In the genomic region with DNA sequence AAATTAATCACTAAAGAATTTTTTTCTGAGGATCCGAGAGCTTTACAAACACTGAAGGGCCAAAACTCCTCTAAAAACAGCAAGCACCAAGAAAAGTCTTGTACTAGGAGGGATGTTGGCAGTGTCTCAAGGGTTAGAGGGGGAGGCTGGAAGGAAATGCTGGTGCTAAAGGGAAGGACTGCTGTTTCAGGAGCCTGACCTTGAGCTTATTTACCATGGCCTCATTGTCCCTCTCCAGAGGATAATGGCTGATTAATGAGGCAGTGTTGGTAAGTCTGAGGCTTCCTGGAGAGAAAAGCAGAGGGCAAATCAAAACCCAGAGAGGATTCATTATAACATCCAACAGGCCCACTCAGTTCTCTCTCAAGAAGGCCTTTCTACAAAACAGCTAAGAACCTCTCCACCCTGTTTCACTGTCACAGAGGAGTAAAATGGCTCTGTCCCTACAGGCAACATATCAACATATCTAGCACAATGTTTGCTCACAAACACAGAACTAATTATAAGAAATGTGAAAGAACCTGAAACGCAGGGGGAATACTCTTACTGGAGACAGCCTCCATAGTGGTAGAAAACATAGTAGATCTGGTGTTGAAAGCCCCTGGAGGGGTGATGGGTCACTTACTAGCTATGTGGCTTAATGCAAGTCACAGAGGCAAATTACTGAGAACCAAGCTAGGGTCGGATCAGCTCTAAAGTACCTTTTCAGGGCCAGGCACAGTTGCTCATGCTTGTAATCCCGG, we compare ENCODE assay signal across 16 cellular contexts. TPM values are rescaled to one million over a fixed set of nuclear protein-coding genes. Genes with fewer than 3 reads are reported as not detected.
DNase-seq lines count a peak whose midpoint lies in the region; TF ChIP-seq lines count a peak whose summit lies in the region.
"Had no signal": no experiment of that assay in that cellular context is flagged by ENCODE, and none has a peak within 500 bp of the region (broad histone marks: within the 10 kb centered on the region; RNA-seq: fewer than 3 reads in every experiment).

No MANE protein-coding gene starts in this region.

- peak overlapping the region in 54 of 59 donors; percentile 7 to 84 (median 62) for H3K27ac ChIP-seq in dorsolateral prefrontal cortex
- H3K27ac ChIP-seq in testis, result peak overlapping the region; percentile 74 to 77
- no peak overlapping the region for H3K27ac ChIP-seq in brain microvascular endothelial cell

- H3K27me3 Mint-ChIP-seq in activated T-cell treated with anti-CD3 and anti-CD28 coated beads, Interleukin-2, amount 50 U/mL, for 24 hours, result no peaks in the 10 kb centered on the region
- H3K27me3 Mint-ChIP-seq in mesothelial cell of epicardium (ENCODE audit: low read depth), result no peaks in the 10 kb centered on the region
- H3K27me3 Mint-ChIP-seq: activated naive CD8-positive, alpha-beta T cell; dendritic cell treated with granulocyte-macrophage colony-stimulating factor and Interleukin-4, amounts not matched to agents 40 ng/mL and 50 ng/mL, for 4 days had no signal

- peak overlapping the region; percentile 59 for H3K27ac Mint-ChIP-seq in activated T-cell treated with anti-CD3 and anti-CD28 coated beads, Interleukin-2, amount 50 U/mL, for 24 hours
- H3K27ac Mint-ChIP-seq in mesothelial cell of epicardium, result peak overlapping the region; percentile 88
- H3K27ac Mint-ChIP-seq: activated CD8-positive, alpha-beta T cell treated with anti-CD3 and anti-CD28 coated beads, Interleukin-2, amount 10 ng/mL, durations not matched to agents 7 days and 5 days; activated naive CD8-positive, alpha-beta T cell; dendritic cell treated with granulocyte-macrophage colony-stimulating factor and Interleukin-4, amounts not matched to agents 40 ng/mL and 50 ng/mL, for 4 days had no signal

- H3K9me3 Mint-ChIP-seq in activated T-cell treated with anti-CD3 and anti-CD28 coated beads, Interleukin-2, amount 50 U/mL, for 24 hours, result no peaks in the 10 kb centered on the region
- no peaks in the 10 kb centered on the region for H3K9me3 Mint-ChIP-seq in mesothelial cell of epicardium
- H3K9me3 Mint-ChIP-seq: dendritic cell treated with granulocyte-macrophage colony-stimulating factor and Interleukin-4, amounts not matched to agents 40 ng/mL and 50 ng/mL, for 4 days had no signal

- peaks cover 56% of the 10 kb centered on the region for H3K36me3 Mint-ChIP-seq in activated T-cell treated with anti-CD3 and anti-CD28 coated beads, Interleukin-2, amount 50 U/mL, for 24 hours (ENCODE audit: low read depth)
- peaks cover 2% of the 10 kb centered on the region for H3K36me3 Mint-ChIP-seq in mesothelial cell of epicardium
- H3K36me3 Mint-ChIP-seq: activated naive CD8-positive, alpha-beta T cell had no signal

- H3K36me3 ChIP-seq in testis (ENCODE audit: low read depth, missing control alignments) (no peaks in the 10 kb centered on the region), brain microvascular endothelial cell (replicated peaks) (no peaks in the 10 kb centered on the region)

- H3K4me1 Mint-ChIP-seq in activated T-cell treated with anti-CD3 and anti-CD28 coated beads, Interleukin-2, amount 50 U/mL, for 24 hours (ENCODE audit: low read depth), result peaks cover 6% of the 10 kb centered on the region
- H3K4me1 Mint-ChIP-seq in mesothelial cell of epicardium, result peaks cover 12% of the 10 kb centered on the region

- no peaks in the 10 kb centered on the region for H3K9me3 ChIP-seq in testis

- TF ChIP-seq POLR2A in testis (IDR thresholded peaks at IDR 0.05), result no peak

- DNase-seq in activated T-cell treated with anti-CD3 and anti-CD28 coated beads, Interleukin-2, amount 50 U/mL, for 24 hours, result no peak
- DNase-seq in activated T-cell treated with anti-CD3 and anti-CD28 coated beads, Interleukin-2, amount 50 U/mL, for 48 hours, result no peak
- DNase-seq in dorsolateral prefrontal cortex (no peak), mesothelial cell of epicardium (ENCODE audit: low spot score in 2 of 2, unreplicated experiment in 2 of 2) (no peak), testis (peak; percentile 80), NCI-H1048 (lab: John Stamatoyannopoulos, UW) (no peak), activated gamma-delta T cell treated with Interleukin-2 at 50 U/mL for 16 hours (no peak), brain microvascular endothelial cell (no peak)
- DNase-seq: activated CD8-positive, alpha-beta T cell treated with anti-CD3 and anti-CD28 coated beads, Interleukin-2, amount 10 ng/mL, durations not matched to agents 7 days and 5 days; foreskin fibroblast; KBM-7; left colon; NCI-H2171 had no signal

- peaks cover 18% of the 10 kb centered on the region for H3K4me1 ChIP-seq in testis

- H3K27me3 ChIP-seq in dorsolateral prefrontal cortex, result no peaks in the 10 kb centered on the region
- H3K27me3 ChIP-seq in testis, result no peaks in the 10 kb centered on the region
- no peaks in the 10 kb centered on the region for H3K27me3 ChIP-seq in brain microvascular endothelial cell (replicated peaks)

- in situ Hi-C loops in brain microvascular endothelial cell (cut with HindIII; ENCODE audit: low pct_ligation_motif_present, low sequenced_read_pairs), result no loop called here

- WGBS in testis, 2 donors, result 66 to 67% methylated on average over 4 of the region's 4 CpGs

- H3K4me3 ChIP-seq in dorsolateral prefrontal cortex (no peak overlapping the region), testis (no peak overlapping the region), brain microvascular endothelial cell (ENCODE audit: low read depth, low read length) (no peak overlapping the region)

- intact Hi-C loops in dorsolateral prefrontal cortex (cut with DNase I) (no loop called here), testis (cut with DNase I; ENCODE audit: low total_unique reads) (no loop called here)

- H3K4me3 Mint-ChIP-seq in activated T-cell treated with anti-CD3 and anti-CD28 coated beads, Interleukin-2, amount 50 U/mL, for 24 hours, result no peak overlapping the region
- H3K4me3 Mint-ChIP-seq in mesothelial cell of epicardium, result no peak overlapping the region
- H3K4me3 Mint-ChIP-seq: activated CD8-positive, alpha-beta T cell treated with anti-CD3 and anti-CD28 coated beads, Interleukin-2, amount 10 ng/mL, durations not matched to agents 7 days and 5 days; activated naive CD8-positive, alpha-beta T cell; dendritic cell treated with granulocyte-macrophage colony-stimulating factor and Interleukin-4, amounts not matched to agents 40 ng/mL and 50 ng/mL, for 4 days had no signal

- TF ChIP-seq CTCF in dorsolateral prefrontal cortex (IDR thresholded peaks at IDR 0.05 in 54 of 56, conservative IDR thresholded peaks at IDR 0.05 in 2 of 56; ENCODE audit: low read depth in 1 of 56, partially characterized antibody in 56 of 56) (no peak), mesothelial cell of epicardium (IDR thresholded peaks at IDR 0.05; ENCODE audit: unreplicated experiment) (no peak), testis (IDR thresholded peaks at IDR 0.05) (no peak), brain microvascular endothelial cell (IDR thresholded peaks at IDR 0.05; ENCODE audit: low read depth, low read length, missing control alignments) (no peak)

RNA-seq across cellular contexts. Expression of a gene that starts 31.5 kb away (rescaled TPM):
- 100 to 1,000 TPM; 140 to 428 (median 218) TPM for total RNA-seq in dorsolateral prefrontal cortex
- total RNA-seq in mesothelial cell of epicardium, result 317 to 334 TPM (median 327 TPM) in 3 replicates
- total RNA-seq in testis, result 100 to 1,000 TPM; 452 to 470 TPM
- polyA plus RNA-seq in testis (ENCODE audit: insufficient read depth, low read depth, low replicate concordance), result 186 TPM

RNA-seq across cellular contexts. Expression of a gene that starts 31.8 kb away (rescaled TPM):
- 10 to 100 TPM in 113 of 120 experiments, 1 to 10 TPM in 7; 7.7 to 39.9 (median 17.7) TPM for total RNA-seq in dorsolateral prefrontal cortex
- 3.0 to 5.2 TPM (median 4.3 TPM) in 3 replicates for total RNA-seq in mesothelial cell of epicardium
- 10 to 100 TPM; 50.8 to 84.6 TPM for total RNA-seq in testis
- polyA plus RNA-seq in testis (ENCODE audit: insufficient read depth, low read depth, low replicate concordance), result 200 TPM

RNA-seq across cellular contexts. Expression of a gene that starts 50.2 kb away (rescaled TPM):
- 10 to 100 TPM in 86 of 120 experiments, 1 to 10 TPM in 34; 5.0 to 35.2 (median 12.5) TPM for total RNA-seq in dorsolateral prefrontal cortex
- 18.4 to 20.9 TPM (median 18.6 TPM) in 3 replicates for total RNA-seq in mesothelial cell of epicardium
- total RNA-seq in testis, result 10 to 100 TPM; 13.5 to 16.8 TPM
- polyA plus RNA-seq in testis (ENCODE audit: insufficient read depth, low read depth, low replicate concordance), result 11.7 TPM

RNA-seq across cellular contexts. Expression of a gene that starts 54.2 kb away (rescaled TPM):
- total RNA-seq in dorsolateral prefrontal cortex, result 100 to 1,000 TPM in 2 of 120 experiments, 10 to 100 TPM in 118; 54.1 to 105 (median 74.6) TPM
- 69.1 to 76.5 TPM (median 74.2 TPM) in 3 replicates for total RNA-seq in mesothelial cell of epicardium
- total RNA-seq in testis, result 100 to 1,000 TPM in 1 of 2 donors, 10 to 100 TPM in 1; 89.0 to 107 TPM
- polyA plus RNA-seq in testis (ENCODE audit: insufficient read depth, low read depth, low replicate concordance), result 86.9 TPM

RNA-seq across cellular contexts. Expression of a gene that starts 56.8 kb away (rescaled TPM):
- total RNA-seq in dorsolateral prefrontal cortex (1 to 10 TPM in 1 of 120 experiments, under 1 TPM in 8, not detected in 111; 0.49 to 1.0 (median 0.64) TPM), mesothelial cell of epicardium (not detected in 3 replicates), testis (under 1 TPM in 1 of 2 donors, not detected in 1; 0.43 TPM)
- not detected for polyA plus RNA-seq in testis (ENCODE audit: insufficient read depth, low read depth, low replicate concordance)
- total RNA-seq: activated CD8-positive, alpha-beta T cell treated with anti-CD3 and anti-CD28 coated beads, Interleukin-2, amount 10 ng/mL, durations not matched to agents 7 days and 5 days; left colon; omental fat pad had no signal
